ENCODE assay signal across 20 cellular contexts in the genomic region with DNA sequence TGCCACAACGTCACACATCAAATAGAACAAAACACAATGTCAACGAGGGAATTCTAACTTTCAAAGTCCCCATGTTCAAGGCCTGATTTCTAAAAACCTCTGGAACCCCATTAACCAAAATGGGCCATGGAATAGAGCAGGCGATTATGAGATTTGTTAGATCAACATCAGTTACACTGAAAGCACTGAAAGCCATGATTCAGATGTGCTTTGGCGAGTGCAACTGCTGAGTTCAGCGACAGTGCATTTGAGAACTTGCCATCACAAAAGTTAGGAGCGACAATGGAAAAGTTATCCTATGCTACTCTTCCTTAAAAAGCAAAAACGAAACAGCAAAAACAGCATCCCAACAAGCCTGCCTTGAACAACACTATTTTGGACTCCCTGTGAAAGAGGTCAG. TPM values are rescaled to one million over a fixed set of nuclear protein-coding genes. Genes with fewer than 3 reads are reported as not detected.
DNase-seq lines count a peak whose midpoint lies in the region; ATAC-seq and TF ChIP-seq lines count a peak whose summit lies in the region.
"Had no signal": no experiment of that assay in that cellular context is flagged by ENCODE, and none has a peak within 500 bp of the region (broad histone marks: within the 10 kb centered on the region; RNA-seq: fewer than 3 reads in every experiment).

No MANE protein-coding gene starts in this region.

- no peak overlapping the region for H4K5ac ChIP-seq in mesendoderm (ENCODE audit: low read length)

- H2BK120ac ChIP-seq in mesendoderm (ENCODE audit: low read depth, low read length) = no peak overlapping the region

- no peak overlapping the region for H3K56ac ChIP-seq in mesendoderm (ENCODE audit: low read length)

- H4K8ac ChIP-seq in mesendoderm (ENCODE audit: low read depth, low read length) = no peak overlapping the region

- H3K9me3 ChIP-seq in left lung = no peaks in the 10 kb centered on the region
- H3K9me3 ChIP-seq: BLaER1 had no signal

- H3K4ac ChIP-seq in mesendoderm (ENCODE audit: low read depth, low read length) = no peak overlapping the region

- intact Hi-C loops in sciatic nerve (cut with DNase I) (no loop called here), left lung (cut with DNase I) (no loop called here)

- H3K27ac Mint-ChIP-seq in GM23338 = no peak overlapping the region
- H3K27ac Mint-ChIP-seq: IgD-negative memory B cell had no signal

- no peaks in the 10 kb centered on the region for H3K9me2 ChIP-seq in GM23338 (ENCODE audit: insufficient read depth)

- H3K4me1 ChIP-seq in GM23338 (ENCODE audit: insufficient read depth) (peaks cover 7% of the 10 kb centered on the region; the same call in 1 of the 2 replicates), mesendoderm (ENCODE audit: control insufficient read depth, low read depth, low read length) (no peaks in the 10 kb centered on the region), left lung (no peaks in the 10 kb centered on the region)
- H3K4me1 ChIP-seq: BLaER1 had no signal

- H3K4me2 ChIP-seq in GM23338 = no peak overlapping the region
- no peak overlapping the region for H3K4me2 ChIP-seq in mesendoderm (ENCODE audit: low read length)
- H3K4me2 ChIP-seq: BLaER1, PC-9 had no signal

- no peak overlapping the region for H2AK5ac ChIP-seq in mesendoderm (ENCODE audit: low read length)

- H3K4me1 Mint-ChIP-seq in GM23338 = peaks cover 17% of the 10 kb centered on the region; the same call in 2 of the 3 replicates
- H3K4me1 Mint-ChIP-seq: IgD-negative memory B cell had no signal

- TF ChIP-seq CTCF in GM23338 (conservative IDR thresholded peaks at IDR 0.05; ENCODE audit: low read depth in 2 of 2) (no peak), left lung (IDR thresholded peaks at IDR 0.05) (no peak)

- WGBS in mesendoderm (ENCODE audit: extremely low coverage, insufficient coverage, low lambda C conversion rate) = no CpG with 5 or more reads among the region's 7 CpGs

- H2AFZ ChIP-seq in GM23338 = no peak overlapping the region
- H2AFZ ChIP-seq: PC-9 had no signal

- H3K27me3 Mint-ChIP-seq in GM23338 (ENCODE audit: insufficient read depth, low read depth, poor library complexity) = peaks cover 4% of the 10 kb centered on the region
- H3K27me3 Mint-ChIP-seq: IgD-negative memory B cell had no signal

- H3K27me3 ChIP-seq in GM23338 (ENCODE audit: insufficient read depth) (no peaks in the 10 kb centered on the region), mesendoderm (ENCODE audit: insufficient read depth, low read length, poor library complexity) (no peaks in the 10 kb centered on the region), left lung (no peaks in the 10 kb centered on the region)
- H3K27me3 ChIP-seq: BLaER1 had no signal

- H3K79me2 ChIP-seq in GM23338 (replicated peaks; ENCODE audit: insufficient read depth) = no peaks in the 10 kb centered on the region
- no peaks in the 10 kb centered on the region for H3K79me2 ChIP-seq in mesendoderm (ENCODE audit: control insufficient read depth, insufficient read depth, low read length)

- ATAC-seq in GM23338 (no peak), sciatic nerve (peak; percentile 60), HG03097 (IDR thresholded peaks at IDR 0.05; ENCODE audit: low FRiP score, unreplicated experiment) (no peak), GM18502 (IDR thresholded peaks at IDR 0.05; ENCODE audit: poor library complexity, unreplicated experiment) (no peak), left lung (no peak)
- ATAC-seq: CD8-positive, alpha-beta T cell had no signal

- no peak overlapping the region for H3K18ac ChIP-seq in mesendoderm (ENCODE audit: low read length)

- H2BK15ac ChIP-seq in mesendoderm (replicated peaks; ENCODE audit: low read depth) = no peak overlapping the region

- DNase-seq in GM23338 (ENCODE audit: low spot score) = no peak
- no peak for DNase-seq in mesendoderm
- DNase-seq in sciatic nerve (ENCODE audit: low spot score) = no peak
- DNase-seq in hepatic stellate cell (ENCODE audit: low spot score) = no peak
- no peak for DNase-seq in left lung
- DNase-seq: CD8-positive, alpha-beta T cell; H7; Karpas-422; NCI-H1436 treated with DMSO at 0.1 percent for 48 hours; NCI-H2029; NCI-H345; NCI-H524 treated with DMSO at 0.1 percent for 48 hours; PC-9; SIG-M5 had no signal

- H3F3A ChIP-seq in GM23338 (replicated peaks; ENCODE audit: low read depth) = no peaks in the 10 kb centered on the region

- H3K9ac ChIP-seq in mesendoderm (ENCODE audit: low read length) = no peak overlapping the region
- H3K9ac ChIP-seq: BLaER1 had no signal

- H4K20me1 ChIP-seq in GM23338 (replicated peaks; ENCODE audit: insufficient read depth) = no peaks in the 10 kb centered on the region

- H2BK5ac ChIP-seq in mesendoderm (ENCODE audit: low read length) = no peak overlapping the region

- no peaks in the 10 kb centered on the region for H3K9me3 Mint-ChIP-seq in GM23338
- H3K9me3 Mint-ChIP-seq: CD8-positive, alpha-beta T cell; IgD-negative memory B cell had no signal

- H3K27ac ChIP-seq in GM23338 (ENCODE audit: low read depth) (peak overlapping the region; percentile 64; the same call in 1 of the 2 replicates), angular gyrus (ENCODE audit: low read depth, low read length) (peak overlapping the region; percentile 27), mesendoderm (ENCODE audit: low read depth, low read length) (no peak overlapping the region), left lung (no peak overlapping the region)
- H3K27ac ChIP-seq: BLaER1, PC-9, RWPE1 had no signal

- no peak overlapping the region for H3K4me3 ChIP-seq in GM23338
- H3K4me3 ChIP-seq in mesendoderm (ENCODE audit: low read length) = no peak overlapping the region
- no peak overlapping the region for H3K4me3 ChIP-seq in left lung
- H3K4me3 ChIP-seq: BLaER1, PC-9 had no signal

- H3K36me3 ChIP-seq in GM23338 (ENCODE audit: insufficient read depth) (peaks cover 21% of the 10 kb centered on the region), mesendoderm (ENCODE audit: control insufficient read depth, insufficient read depth, low read length) (peaks cover 8% of the 10 kb centered on the region), left lung (peaks cover 0 to 92% of the 10 kb centered on the region in 2 donors)

- H3K36me3 Mint-ChIP-seq in GM23338 (ENCODE audit: low read depth) = peaks cover 30% of the 10 kb centered on the region

- peak overlapping the region; percentile 59 for H3K23ac ChIP-seq in mesendoderm (ENCODE audit: low read length)

- H3K79me1 ChIP-seq in mesendoderm (ENCODE audit: low read length) = no peaks in the 10 kb centered on the region

- H3K4me3 Mint-ChIP-seq in GM23338 = no peak overlapping the region
- H3K4me3 Mint-ChIP-seq: CD8-positive, alpha-beta T cell; IgD-negative memory B cell had no signal

RNA-seq across cellular contexts. Expression of gene UQCC5, which starts 20.6 kb away (rescaled TPM):
- total RNA-seq in GM23338 (2014; rRNA removed; shearing (Covaris generic)) = 1.6 and 2.6 TPM in 2 replicates
- polyA plus RNA-seq in GM23338 (2016; fragmentation: Nextera tagmentation; extraction: Ambion mirVana) = 156 and 157 TPM in 2 replicates
- 72.7 TPM for polyA plus RNA-seq in mesendoderm (2013, experiment 1 of 2)
- 77.0 TPM for polyA plus RNA-seq in mesendoderm (2013, experiment 2 of 2)
- 16.0 TPM for total RNA-seq in sciatic nerve
- total RNA-seq in left lung = 10 to 100 TPM; 19.0 to 20.4 TPM

RNA-seq across cellular contexts. Expression of gene NT5DC2, which starts 23.4 kb away (rescaled TPM):
- 287 and 324 TPM in 2 replicates for total RNA-seq in GM23338 (2014; rRNA removed; shearing (Covaris generic))
- 260 and 269 TPM in 2 replicates for polyA plus RNA-seq in GM23338 (2016; fragmentation: Nextera tagmentation; extraction: Ambion mirVana)
- polyA plus RNA-seq in mesendoderm (2013, experiment 1 of 2) = 171 TPM
- 169 TPM for polyA plus RNA-seq in mesendoderm (2013, experiment 2 of 2)
- 78.3 TPM for total RNA-seq in sciatic nerve
- 10 to 100 TPM; 81.8 to 83.1 TPM for total RNA-seq in left lung

Comparison
In these comparisons a context has a peak if more than half of its experiments do, and no peak if none do; other contexts are left out.
1. H3K27ac ChIP-seq: peak in GM23338 (single experiment) and angular gyrus (single experiment); none in mesendoderm (single experiment) and left lung (0 of 2).